12 cellular contexts compared by ENCODE assay signal in the genomic region with DNA sequence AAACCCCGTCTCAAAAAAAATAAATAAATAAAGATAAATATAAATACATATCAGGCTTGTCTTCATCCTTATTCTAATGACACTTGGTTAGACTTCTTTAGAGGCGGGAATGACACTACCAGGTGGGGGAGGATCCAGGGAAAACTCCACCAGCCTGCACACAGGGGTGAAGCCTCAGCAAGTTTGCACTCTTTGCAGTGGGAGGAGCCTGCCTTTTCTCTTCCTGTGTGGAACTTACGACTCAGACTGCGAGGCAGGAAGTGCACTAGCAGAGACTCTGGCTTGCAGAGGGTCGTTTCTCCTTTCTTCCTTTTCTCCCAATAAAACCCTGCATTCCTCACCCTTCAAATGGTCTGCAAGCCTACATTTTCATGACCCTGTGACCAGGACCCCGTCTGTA.
"Had no signal": no experiment of that assay in that cellular context is flagged by ENCODE, and none has a peak within 500 bp of the region (broad histone marks: within the 10 kb centered on the region; RNA-seq: fewer than 3 reads in every experiment).

No MANE protein-coding gene starts in this region.

- DNase-seq: activated CD4-positive, alpha-beta T cell treated with anti-CD3 and anti-CD28 coated beads for 1 hour; activated CD4-positive, alpha-beta T cell treated with anti-CD3 and anti-CD28 coated beads, Interleukin-2, amount 50 U/mL, for 4 hours; activated naive CD8-positive, alpha-beta T cell treated with anti-CD3 and anti-CD28 coated beads for 36 hours; activated T-cell treated with anti-CD3 and anti-CD28 coated beads for 4 hours; amniotic stem cell; islet precursor cell; nephron progenitor cell; stimulated activated naive CD8-positive, alpha-beta T cell treated with anti-CD3 and anti-CD28 coated beads, Interleukin-15, Interleukin-2, amounts not matched to agents 100 U/mL and 50 U/mL, for 24 hours; trophoblast cell had no signal

- H3K27ac Mint-ChIP-seq: activated naive CD8-positive, alpha-beta T cell treated with anti-CD3 and anti-CD28 coated beads for 36 hours; nephron progenitor cell had no signal

- H3K4me3 ChIP-seq: cardiac muscle cell, lung, right atrium auricular region had no signal

- ATAC-seq: stimulated activated naive CD8-positive, alpha-beta T cell treated with anti-CD3 and anti-CD28 coated beads, Interleukin-15, Interleukin-2, amounts not matched to agents 100 U/mL and 50 U/mL, for 24 hours had no signal

- H3K27me3 ChIP-seq: cardiac muscle cell, right atrium auricular region had no signal

- H3K36me3 Mint-ChIP-seq: activated naive CD8-positive, alpha-beta T cell treated with anti-CD3 and anti-CD28 coated beads for 36 hours had no signal

- H3K4me1 Mint-ChIP-seq: activated naive CD8-positive, alpha-beta T cell treated with anti-CD3 and anti-CD28 coated beads for 36 hours had no signal

- H3K9me3 ChIP-seq: right atrium auricular region had no signal

- H3K27ac ChIP-seq: cardiac muscle cell, right atrium auricular region had no signal

- H3K9me3 Mint-ChIP-seq: activated naive CD8-positive, alpha-beta T cell treated with anti-CD3 and anti-CD28 coated beads for 36 hours; nephron progenitor cell had no signal

- H3K36me3 ChIP-seq: cardiac muscle cell, right atrium auricular region had no signal

- H3K4me3 Mint-ChIP-seq: activated naive CD8-positive, alpha-beta T cell treated with anti-CD3 and anti-CD28 coated beads for 36 hours; nephron progenitor cell had no signal
